ENCODE assay signal across 41 cellular contexts in genomic region chr4:184977747-184978146, GRCh38. TPM values are rescaled to one million over a fixed set of nuclear protein-coding genes. Genes with fewer than 3 reads are reported as not detected.
"Had no signal": no experiment of that assay in that cellular context is flagged by ENCODE, and none has a peak within 500 bp of the region (broad histone marks: within the 10 kb centered on the region; RNA-seq: fewer than 3 reads in every experiment).

No MANE protein-coding gene starts in this region.

- H3K4me3 Mint-ChIP-seq: activated B cell treated with CpG ODN at 0.5 μM for 24 hours; activated CD4-positive, alpha-beta memory T cell treated with anti-CD3 and anti-CD28 coated beads for 36 hours; activated CD4-positive, alpha-beta T cell treated with anti-CD3 and anti-CD28 coated beads, Interleukin-2, amount 10 ng/mL, durations not matched to agents 24 days and 14 days; activated CD8-positive, alpha-beta T cell treated with anti-CD3 and anti-CD28 coated beads for 36 hours; activated naive CD4-positive, alpha-beta T cell treated with anti-CD3 and anti-CD28 coated beads for 36 hours; activated naive CD8-positive, alpha-beta T cell treated with anti-CD3 and anti-CD28 coated beads, Interleukin-2, amount 10 ng/mL, durations not matched to agents 7 days and 5 days; activated naive CD8-positive, alpha-beta T cell treated with anti-CD3 and anti-CD28 coated beads, Interleukin-2, amount 50 U/mL, for 24 hours; activated T-cell treated with anti-CD3 and anti-CD28 coated beads, Interleukin-2, amount 50 U/mL, for 4 hours; activated T-cell treated with anti-CD3 and anti-CD28 coated beads, Interleukin-2, amount 50 U/mL, for 72 hours; activated T-helper 1 cell treated with anti-CD3 and anti-CD28 coated beads, Interleukin-12 subunit alpha, Interleukin-12 subunit beta, Interleukin-2, Interleukin-4 antibody, amounts not matched to agents 30 ng/mL and 10 ng/mL and 1 ng/mL, durations not matched to agents 14 hours and 24 hours and 36 hours; activated T-helper 17 cell treated with anti-CD3 and anti-CD28 coated beads, Interleukin-2, amount 50 U/mL, for 72 hours; brain; central memory CD8-positive, alpha-beta T cell; T-helper 1 cell treated with Interleukin-12 subunit alpha and Interleukin-12 subunit beta and Interleukin-4 antibody, amounts not matched to agents 30 μg/mL and 1 μg/mL, for 36 hours; T-helper 2 cell treated with Interferon-gamma antibody and Interleukin-4, amounts not matched to agents 5 μg/mL and 100 μg/mL, for 36 hours had no signal

- H3K4me1 ChIP-seq: ascending aorta had no signal

- H3K4me3 ChIP-seq: ascending aorta, cardiac muscle cell had no signal

- ATAC-seq: activated CD8-positive, alpha-beta T cell treated with anti-CD3 and anti-CD28 coated beads for 36 hours; activated naive CD4-positive, alpha-beta T cell treated with anti-CD3 and anti-CD28 coated beads, Interleukin-2, amount 50 U/mL, for 72 hours; activated naive CD8-positive, alpha-beta T cell treated with anti-CD3 and anti-CD28 coated beads, Interleukin-2, amount 50 U/mL, for 24 hours; activated T-cell treated with anti-CD3 and anti-CD28 coated beads, Interleukin-2, amount 50 U/mL, for 4 hours; activated T-cell treated with anti-CD3 and anti-CD28 coated beads, Interleukin-2, amount 50 U/mL, for 72 hours; activated T-helper 17 cell treated with anti-CD3 and anti-CD28 coated beads, Interleukin-2, amount 50 U/mL, for 72 hours had no signal

- H3K36me3 ChIP-seq: ascending aorta, cardiac muscle cell had no signal

- FAIRE-seq: bronchial epithelial cell, TTC549 had no signal

- H3K27ac ChIP-seq: ascending aorta, cardiac muscle cell, VCaP had no signal

- H3K27ac Mint-ChIP-seq: activated B cell treated with CpG ODN at 0.5 μM for 24 hours; activated CD4-positive, alpha-beta memory T cell treated with anti-CD3 and anti-CD28 coated beads for 36 hours; activated CD4-positive, alpha-beta T cell treated with anti-CD3 and anti-CD28 coated beads, Interleukin-2, amount 10 ng/mL, durations not matched to agents 24 days and 14 days; activated CD8-positive, alpha-beta T cell treated with anti-CD3 and anti-CD28 coated beads for 36 hours; activated naive CD4-positive, alpha-beta T cell treated with anti-CD3 and anti-CD28 coated beads for 36 hours; activated naive CD4-positive, alpha-beta T cell treated with anti-CD3 and anti-CD28 coated beads, Interleukin-2, amount 50 U/mL, for 72 hours; activated naive CD8-positive, alpha-beta T cell treated with anti-CD3 and anti-CD28 coated beads, Interleukin-2, amount 10 ng/mL, durations not matched to agents 7 days and 5 days; activated naive CD8-positive, alpha-beta T cell treated with anti-CD3 and anti-CD28 coated beads, Interleukin-2, amount 50 U/mL, for 24 hours; activated T-cell treated with anti-CD3 and anti-CD28 coated beads, Interleukin-2, amount 50 U/mL, for 72 hours; activated T-helper 1 cell treated with anti-CD3 and anti-CD28 coated beads, Interleukin-12 subunit alpha, Interleukin-12 subunit beta, Interleukin-2, Interleukin-4 antibody, amounts not matched to agents 30 ng/mL and 10 ng/mL and 1 ng/mL, durations not matched to agents 14 hours and 24 hours and 36 hours; activated T-helper 17 cell treated with anti-CD3 and anti-CD28 coated beads, Interleukin-2, amount 50 U/mL, for 72 hours; brain; T-helper 1 cell treated with Interleukin-12 subunit alpha and Interleukin-12 subunit beta and Interleukin-4 antibody, amounts not matched to agents 30 μg/mL and 1 μg/mL, for 36 hours; T-helper 2 cell treated with Interferon-gamma antibody and Interleukin-4, amounts not matched to agents 5 μg/mL and 100 μg/mL, for 36 hours had no signal

- H3K27me3 ChIP-seq: ascending aorta, cardiac muscle cell had no signal

- H3K9me3 ChIP-seq: ascending aorta had no signal

- H3K4me1 Mint-ChIP-seq: activated B cell treated with CpG ODN at 0.5 μM for 24 hours; activated naive CD8-positive, alpha-beta T cell treated with anti-CD3 and anti-CD28 coated beads, Interleukin-2, amount 50 U/mL, for 24 hours; activated T-helper 17 cell treated with anti-CD3 and anti-CD28 coated beads, Interleukin-2, amount 50 U/mL, for 72 hours; brain had no signal

- H3K36me3 Mint-ChIP-seq: activated CD4-positive, alpha-beta memory T cell treated with anti-CD3 and anti-CD28 coated beads for 36 hours; activated naive CD4-positive, alpha-beta T cell treated with anti-CD3 and anti-CD28 coated beads, Interleukin-2, amount 50 U/mL, for 72 hours; activated naive CD8-positive, alpha-beta T cell treated with anti-CD3 and anti-CD28 coated beads, Interleukin-2, amount 10 ng/mL, durations not matched to agents 7 days and 5 days; brain had no signal

- DNase-seq: activated B cell treated with CpG ODN at 0.5 μM for 24 hours; activated CD4-positive, alpha-beta memory T cell treated with anti-CD3 and anti-CD28 coated beads for 36 hours; activated CD4-positive, alpha-beta T cell treated with anti-CD3 and anti-CD28 coated beads for 4 hours; activated CD4-positive, alpha-beta T cell treated with anti-CD3 and anti-CD28 coated beads, Interleukin-2, amount 10 ng/mL, durations not matched to agents 24 days and 14 days; activated CD4-positive, alpha-beta T cell treated with anti-CD3 and anti-CD28 coated beads, Interleukin-2, amount 50 U/mL, for 1 hour; activated CD4-positive, alpha-beta T cell treated with anti-CD3 and anti-CD28 coated beads, Interleukin-2, amount 50 U/mL, for 4 hours; activated CD4-positive, CD25-positive, alpha-beta regulatory T cell treated with anti-CD3 and anti-CD28 coated beads, Interleukin-2, amount 50 U/mL, for 72 hours; activated CD8-positive, alpha-beta memory T cell treated with anti-CD3 and anti-CD28 coated beads, Interleukin-2, amount 50 U/mL, for 4 hours; activated CD8-positive, alpha-beta T cell treated with anti-CD3 and anti-CD28 coated beads for 36 hours; activated effector memory CD4-positive, alpha-beta T cell treated with anti-CD3 and anti-CD28 coated beads, Interleukin-2, amount 50 U/mL, for 16 hours; activated gamma-delta T cell treated with Interleukin-2 at 50 U/mL for 16 hours; activated naive CD4-positive, alpha-beta T cell; activated naive CD4-positive, alpha-beta T cell treated with anti-CD3 and anti-CD28 coated beads for 36 hours; activated naive CD4-positive, alpha-beta T cell treated with anti-CD3 and anti-CD28 coated beads, Interleukin-2, amount 50 U/mL, for 16 hours; activated naive CD8-positive, alpha-beta T cell treated with anti-CD3 and anti-CD28 coated beads, Interleukin-2, amount 10 ng/mL, durations not matched to agents 7 days and 5 days; activated naive CD8-positive, alpha-beta T cell treated with anti-CD3 and anti-CD28 coated beads, Interleukin-2, amount 50 U/mL, for 24 hours; activated T-cell treated with anti-CD3 and anti-CD28 coated beads for 4 hours; activated T-cell treated with anti-CD3 and anti-CD28 coated beads, Interleukin-2, amount 50 U/mL, for 1 hour; activated T-cell treated with anti-CD3 and anti-CD28 coated beads, Interleukin-2, amount 50 U/mL, for 4 hours; activated T-cell treated with anti-CD3 and anti-CD28 coated beads, Interleukin-2, amount 50 U/mL, for 72 hours; amygdala; anterior cingulate cortex; caudate nucleus; SW 1271; T-helper 1 cell; T-helper 2 cell; T-helper 9 cell had no signal

- H3K9me3 Mint-ChIP-seq: activated CD4-positive, alpha-beta memory T cell treated with anti-CD3 and anti-CD28 coated beads for 36 hours; activated CD8-positive, alpha-beta T cell treated with anti-CD3 and anti-CD28 coated beads for 36 hours; activated naive CD4-positive, alpha-beta T cell treated with anti-CD3 and anti-CD28 coated beads for 36 hours; activated naive CD8-positive, alpha-beta T cell treated with anti-CD3 and anti-CD28 coated beads, Interleukin-2, amount 10 ng/mL, durations not matched to agents 7 days and 5 days; activated naive CD8-positive, alpha-beta T cell treated with anti-CD3 and anti-CD28 coated beads, Interleukin-2, amount 50 U/mL, for 24 hours; activated T-cell treated with anti-CD3 and anti-CD28 coated beads, Interleukin-2, amount 50 U/mL, for 4 hours; activated T-cell treated with anti-CD3 and anti-CD28 coated beads, Interleukin-2, amount 50 U/mL, for 72 hours; activated T-helper 1 cell treated with anti-CD3 and anti-CD28 coated beads, Interleukin-12 subunit alpha, Interleukin-12 subunit beta, Interleukin-2, Interleukin-4 antibody, amounts not matched to agents 30 ng/mL and 10 ng/mL and 1 ng/mL, durations not matched to agents 14 hours and 24 hours and 36 hours; activated T-helper 17 cell treated with anti-CD3 and anti-CD28 coated beads, Interleukin-2, amount 50 U/mL, for 72 hours; central memory CD8-positive, alpha-beta T cell; T-helper 2 cell treated with Interferon-gamma antibody and Interleukin-4, amounts not matched to agents 5 μg/mL and 100 μg/mL, for 36 hours had no signal

RNA-seq across cellular contexts. Expression of gene HELT, which starts 40.5 kb away (rescaled TPM):
- total RNA-seq: activated B cell treated with CpG ODN at 0.5 μM for 24 hours; activated CD4-positive, alpha-beta memory T cell treated with anti-CD3 and anti-CD28 coated beads for 36 hours; activated CD4-positive, alpha-beta T cell treated with anti-CD3 and anti-CD28 coated beads, Interleukin-2, amount 10 ng/mL, durations not matched to agents 24 days and 14 days; activated CD8-positive, alpha-beta memory T cell treated with anti-CD3 and anti-CD28 coated beads for 36 hours; activated CD8-positive, alpha-beta T cell treated with anti-CD3 and anti-CD28 coated beads for 36 hours; activated naive CD4-positive, alpha-beta T cell treated with anti-CD3 and anti-CD28 coated beads for 36 hours; activated naive CD4-positive, alpha-beta T cell treated with anti-CD3 and anti-CD28 coated beads, Interleukin-2, amount 50 U/mL, for 72 hours; activated naive CD8-positive, alpha-beta T cell treated with anti-CD3 and anti-CD28 coated beads, Interleukin-2, amount 10 ng/mL, durations not matched to agents 7 days and 5 days; activated T-cell treated with anti-CD3 and anti-CD28 coated beads, Interleukin-2, amount 50 U/mL, for 4 hours; activated T-cell treated with anti-CD3 and anti-CD28 coated beads, Interleukin-2, amount 50 U/mL, for 72 hours; activated T-helper 1 cell treated with anti-CD3 and anti-CD28 coated beads, Interleukin-12 subunit alpha, Interleukin-12 subunit beta, Interleukin-2, Interleukin-4 antibody, amounts not matched to agents 30 ng/mL and 10 ng/mL and 1 ng/mL, durations not matched to agents 14 hours and 24 hours and 36 hours; activated T-helper 17 cell treated with anti-CD3 and anti-CD28 coated beads, Interleukin-2, amount 50 U/mL, for 72 hours; ascending aorta; bronchial epithelial cell; cardiac muscle cell had no signal
- polyA plus RNA-seq: adipose tissue, cardiac muscle cell had no signal
